ENCODE assay signal across 2 cellular contexts in the genomic region with DNA sequence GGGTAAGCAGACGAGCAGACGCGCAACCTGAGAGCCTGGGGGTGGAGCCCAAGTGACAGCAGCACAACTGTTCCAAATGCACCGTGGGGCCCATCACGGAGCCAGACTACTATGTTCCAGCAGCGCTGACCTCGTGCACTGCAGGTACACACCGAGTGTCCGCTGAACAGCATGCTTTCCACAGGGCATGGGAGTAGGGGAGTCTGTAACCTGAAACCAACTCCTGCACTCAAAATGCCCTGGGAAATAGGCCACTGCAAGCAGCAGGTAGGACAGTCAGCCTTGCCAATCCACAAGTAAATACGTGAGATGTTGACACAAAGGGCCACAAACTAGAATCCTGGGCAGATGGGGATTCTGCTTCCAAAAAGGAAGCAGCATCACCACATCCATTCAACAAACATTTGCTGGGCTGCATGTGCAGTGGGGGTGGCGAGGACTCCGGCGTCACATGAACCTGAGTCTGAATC.
TF ChIP-seq lines count a peak whose summit lies in the region.

No MANE protein-coding gene starts in this region.

TF ChIP-seq in liver, 16 proteins besides CTCF, POLR2A, EP300 and RAD21 (continued from another document):
- TF ChIP-seq, protein P1, sequence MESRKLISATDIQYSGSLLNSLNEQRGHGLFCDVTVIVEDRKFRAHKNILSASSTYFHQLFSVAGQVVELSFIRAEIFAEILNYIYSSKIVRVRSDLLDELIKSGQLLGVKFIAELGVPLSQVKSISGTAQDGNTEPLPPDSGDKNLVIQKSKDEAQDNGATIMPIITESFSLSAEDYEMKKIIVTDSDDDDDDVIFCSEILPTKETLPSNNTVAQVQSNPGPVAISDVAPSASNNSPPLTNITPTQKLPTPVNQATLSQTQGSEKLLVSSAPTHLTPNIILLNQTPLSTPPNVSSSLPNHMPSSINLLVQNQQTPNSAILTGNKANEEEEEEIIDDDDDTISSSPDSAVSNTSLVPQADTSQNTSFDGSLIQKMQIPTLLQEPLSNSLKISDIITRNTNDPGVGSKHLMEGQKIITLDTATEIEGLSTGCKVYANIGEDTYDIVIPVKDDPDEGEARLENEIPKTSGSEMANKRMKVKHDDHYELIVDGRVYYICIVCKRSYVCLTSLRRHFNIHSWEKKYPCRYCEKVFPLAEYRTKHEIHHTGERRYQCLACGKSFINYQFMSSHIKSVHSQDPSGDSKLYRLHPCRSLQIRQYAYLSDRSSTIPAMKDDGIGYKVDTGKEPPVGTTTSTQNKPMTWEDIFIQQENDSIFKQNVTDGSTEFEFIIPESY (IDR thresholded peaks at IDR 0.05) = peak; percentile 15
- TF ChIP-seq HNF4A (conservative IDR thresholded peaks at IDR 0.05) (peak; percentile 53 to 64), FOXA2 (IDR thresholded peaks at IDR 0.05) (peak; percentile 88), YY1 (IDR thresholded peaks at IDR 0.05) (peak; percentile 47), HNF4G (IDR thresholded peaks at IDR 0.05) (no peak), TAF1 (conservative IDR thresholded peaks at IDR 0.05) (no peak), REST (IDR thresholded peaks at IDR 0.05) (peak; percentile 13), GABPA (IDR thresholded peaks at IDR 0.05 in 1 of 2, conservative IDR thresholded peaks at IDR 0.05 in 1 of 2) (no peak), MAX (IDR thresholded peaks at IDR 0.05) (peak; percentile 92), SP1 (IDR thresholded peaks at IDR 0.05) (peak; percentile 66)
- TF ChIP-seq, protein P2, sequence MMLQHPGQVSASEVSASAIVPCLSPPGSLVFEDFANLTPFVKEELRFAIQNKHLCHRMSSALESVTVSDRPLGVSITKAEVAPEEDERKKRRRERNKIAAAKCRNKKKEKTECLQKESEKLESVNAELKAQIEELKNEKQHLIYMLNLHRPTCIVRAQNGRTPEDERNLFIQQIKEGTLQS (IDR thresholded peaks at IDR 0.05) = peak; percentile 23
TF ChIP-seq in liver: peak in this region for 11.

TF ChIP-seq in HepG2, 621 proteins besides CTCF, POLR2A, EP300 and RAD21 (continued from another document):
- TF ChIP-seq, protein P3, sequence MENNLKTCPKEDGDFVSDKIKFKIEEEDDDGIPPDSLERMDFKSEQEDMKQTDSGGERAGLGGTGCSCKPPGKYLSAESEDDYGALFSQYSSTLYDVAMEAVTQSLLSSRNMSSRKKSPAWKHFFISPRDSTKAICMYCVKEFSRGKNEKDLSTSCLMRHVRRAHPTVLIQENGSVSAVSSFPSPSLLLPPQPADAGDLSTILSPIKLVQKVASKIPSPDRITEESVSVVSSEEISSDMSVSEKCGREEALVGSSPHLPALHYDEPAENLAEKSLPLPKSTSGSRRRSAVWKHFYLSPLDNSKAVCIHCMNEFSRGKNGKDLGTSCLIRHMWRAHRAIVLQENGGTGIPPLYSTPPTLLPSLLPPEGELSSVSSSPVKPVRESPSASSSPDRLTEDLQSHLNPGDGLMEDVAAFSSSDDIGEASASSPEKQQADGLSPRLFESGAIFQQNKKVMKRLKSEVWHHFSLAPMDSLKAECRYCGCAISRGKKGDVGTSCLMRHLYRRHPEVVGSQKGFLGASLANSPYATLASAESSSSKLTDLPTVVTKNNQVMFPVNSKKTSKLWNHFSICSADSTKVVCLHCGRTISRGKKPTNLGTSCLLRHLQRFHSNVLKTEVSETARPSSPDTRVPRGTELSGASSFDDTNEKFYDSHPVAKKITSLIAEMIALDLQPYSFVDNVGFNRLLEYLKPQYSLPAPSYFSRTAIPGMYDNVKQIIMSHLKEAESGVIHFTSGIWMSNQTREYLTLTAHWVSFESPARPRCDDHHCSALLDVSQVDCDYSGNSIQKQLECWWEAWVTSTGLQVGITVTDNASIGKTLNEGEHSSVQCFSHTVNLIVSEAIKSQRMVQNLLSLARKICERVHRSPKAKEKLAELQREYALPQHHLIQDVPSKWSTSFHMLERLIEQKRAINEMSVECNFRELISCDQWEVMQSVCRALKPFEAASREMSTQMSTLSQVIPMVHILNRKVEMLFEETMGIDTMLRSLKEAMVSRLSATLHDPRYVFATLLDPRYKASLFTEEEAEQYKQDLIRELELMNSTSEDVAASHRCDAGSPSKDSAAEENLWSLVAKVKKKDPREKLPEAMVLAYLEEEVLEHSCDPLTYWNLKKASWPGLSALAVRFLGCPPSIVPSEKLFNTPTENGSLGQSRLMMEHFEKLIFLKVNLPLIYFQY (CRISPR knock-in tag; IDR thresholded peaks at IDR 0.05; ENCODE audit: borderline replicate concordance) = no peak
